19 cellular contexts compared by ENCODE assay signal in the genomic region with DNA sequence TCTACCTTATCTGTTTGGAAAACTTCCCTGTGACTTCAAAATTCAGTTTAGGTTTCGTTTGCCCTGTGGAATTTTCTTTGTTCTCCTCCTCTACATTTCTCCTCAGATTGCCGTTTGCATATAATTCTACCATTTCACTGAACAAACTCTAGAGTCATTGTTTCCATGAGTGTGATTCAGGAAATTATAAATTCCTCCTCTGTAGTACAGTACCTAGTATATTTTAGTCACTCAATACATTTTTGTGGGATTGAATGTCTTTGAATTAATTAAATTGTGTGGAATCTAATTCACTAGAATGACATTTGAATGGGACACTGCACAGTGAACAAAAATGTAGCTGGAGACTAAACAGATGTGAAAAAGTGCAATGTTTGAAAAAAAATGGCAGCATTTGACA.
"Had no signal": no experiment of that assay in that cellular context is flagged by ENCODE, and none has a peak within 500 bp of the region (broad histone marks: within the 10 kb centered on the region; RNA-seq: fewer than 3 reads in every experiment).

No MANE protein-coding gene starts in this region.

- H3K36me3 ChIP-seq: cardiac muscle cell, esophagus muscularis mucosa, heart left ventricle, lower lobe of right lung, pancreas, sigmoid colon, stomach, upper lobe of right lung had no signal

- H3K4me3 Mint-ChIP-seq: activated CD4-positive, alpha-beta T cell treated with anti-CD3 and anti-CD28 coated beads, Interleukin-2, amount 10 ng/mL, durations not matched to agents 7 days and 5 days; endodermal cell; T-helper 2 cell treated with Interferon-gamma antibody and Interleukin-4, amounts not matched to agents 5 μg/mL and 100 μg/mL, for 36 hours had no signal

- DNase-seq: activated CD4-positive, alpha-beta T cell treated with anti-CD3 and anti-CD28 coated beads, Interleukin-2, amount 10 ng/mL, durations not matched to agents 7 days and 5 days; activated CD4-positive, CD25-positive, alpha-beta regulatory T cell; activated naive CD4-positive, alpha-beta T cell treated with Interleukin-2 at 50 U/mL for 16 hours; aorta; dorsolateral prefrontal cortex; endodermal cell; foreskin keratinocyte; heart left ventricle; left cardiac atrium; lower lobe of right lung; pancreas; sigmoid colon; stimulated activated CD4-positive, alpha-beta T cell treated with anti-CD3 and anti-CD28 coated beads, Interleukin-1b, Interleukin-23, amount 100 ng/mL, for 48 hours; stomach; testis; upper lobe of right lung had no signal

- H3K9me3 Mint-ChIP-seq: activated CD4-positive, alpha-beta T cell treated with anti-CD3 and anti-CD28 coated beads, Interleukin-2, amount 10 ng/mL, durations not matched to agents 7 days and 5 days; endodermal cell had no signal

- H3K9me3 ChIP-seq: esophagus muscularis mucosa, heart left ventricle, lower lobe of right lung, pancreas, sigmoid colon, stomach, testis, upper lobe of right lung had no signal

- H3K27me3 ChIP-seq: cardiac muscle cell, dorsolateral prefrontal cortex, esophagus muscularis mucosa, pancreas, sigmoid colon, stomach, testis, upper lobe of right lung had no signal

- H3K4me1 ChIP-seq: esophagus muscularis mucosa, foreskin keratinocyte, heart left ventricle, lower lobe of right lung, pancreas, sigmoid colon, stomach, testis, upper lobe of right lung had no signal

- H3K27me3 Mint-ChIP-seq: activated CD4-positive, alpha-beta T cell treated with anti-CD3 and anti-CD28 coated beads, Interleukin-2, amount 10 ng/mL, durations not matched to agents 7 days and 5 days had no signal

- H3K4me1 Mint-ChIP-seq: activated CD4-positive, alpha-beta T cell treated with anti-CD3 and anti-CD28 coated beads, Interleukin-2, amount 10 ng/mL, durations not matched to agents 7 days and 5 days; endodermal cell had no signal

- H3K27ac Mint-ChIP-seq: activated CD4-positive, alpha-beta T cell treated with anti-CD3 and anti-CD28 coated beads, Interleukin-2, amount 10 ng/mL, durations not matched to agents 7 days and 5 days; endodermal cell; T-helper 2 cell treated with Interferon-gamma antibody and Interleukin-4, amounts not matched to agents 5 μg/mL and 100 μg/mL, for 36 hours had no signal

- ATAC-seq: foreskin keratinocyte, heart left ventricle, left cardiac atrium, lower lobe of right lung, pancreas, upper lobe of right lung had no signal

- H3K4me3 ChIP-seq: cardiac muscle cell, dorsolateral prefrontal cortex, esophagus muscularis mucosa, heart left ventricle, lower lobe of right lung, pancreas, sigmoid colon, stomach, testis, upper lobe of right lung had no signal
